8 cellular contexts compared by ENCODE assay signal in genomic region chr19:18832331-18833140, GRCh38. TPM values are rescaled to one million over a fixed set of nuclear protein-coding genes. Genes with fewer than 3 reads are reported as not detected.
DNase-seq lines count a peak whose midpoint lies in the region; ATAC-seq and TF ChIP-seq lines count a peak whose summit lies in the region.

No MANE protein-coding gene starts in this region.

- POLR2A ChIA-PET in CD8-positive, alpha-beta memory T cell (lab: Charles Lee): interaction anchor here (0.8 to 1.9 kb wide), 9 partner anchors 9 to 553 kb away, joined by 3 to 9 read pairs (median 4); partner anchors contain the start of genes COPE, DDX49 and UBA52
- POLR2A ChIA-PET in WTC11 (lab: Charles Lee): interaction anchor here (0.5 to 0.8 kb wide), 2 partner anchors 12 to 869 kb away, joined by 4 read pairs; no protein-coding TSS in a partner anchor

- peaks cover 7 to 9% of the 10 kb centered on the region in 2 donors for H3K27me3 Mint-ChIP-seq in CD8-positive, alpha-beta memory T cell
- peaks cover 27% of the 10 kb centered on the region for H3K27me3 Mint-ChIP-seq in WTC11 (ENCODE audit: low read depth)
- H3K27me3 Mint-ChIP-seq in nephron progenitor cell (ENCODE audit: low read depth, poor library complexity): peaks cover 36% of the 10 kb centered on the region

- peak overlapping the region; percentile 77 for H3K4me3 ChIP-seq in CD8-positive, alpha-beta memory T cell (ENCODE audit: low read length)

- peaks cover 0 to 4% (median 0%) of the 10 kb centered on the region in 5 donors for H3K9me3 Mint-ChIP-seq in CD8-positive, alpha-beta memory T cell
- H3K9me3 Mint-ChIP-seq in WTC11 (peaks cover 2% of the 10 kb centered on the region; the same call in 1 of the 2 replicates), nephron progenitor cell (peaks cover 4% of the 10 kb centered on the region)

- peak overlapping the region; percentile 78 for H3K27ac ChIP-seq in CD8-positive, alpha-beta memory T cell (ENCODE audit: low read depth, low read length)

- H3K27ac Mint-ChIP-seq in CD8-positive, alpha-beta memory T cell: peak overlapping the region; percentile 83 to 98 (median 94)
- H3K27ac Mint-ChIP-seq in WTC11 (peak overlapping the region; percentile 84), nephron progenitor cell (peak overlapping the region; percentile 96)

- no peaks in the 10 kb centered on the region for H3K9me3 ChIP-seq in CD8-positive, alpha-beta memory T cell (ENCODE audit: low read length)

- peaks cover 2 to 45% (median 6%) of the 10 kb centered on the region in 3 donors for H3K36me3 Mint-ChIP-seq in CD8-positive, alpha-beta memory T cell
- peaks cover 20% of the 10 kb centered on the region for H3K36me3 Mint-ChIP-seq in WTC11
- H3K36me3 Mint-ChIP-seq in nephron progenitor cell (ENCODE audit: low read depth): peaks cover 30% of the 10 kb centered on the region

- no peaks in the 10 kb centered on the region for H3K27me3 ChIP-seq in CD8-positive, alpha-beta memory T cell (ENCODE audit: insufficient read depth, low read length, poor library complexity, severe bottlenecking)

- H3K4me1 Mint-ChIP-seq in CD8-positive, alpha-beta memory T cell: peaks cover 45 to 48% (median 47%) of the 10 kb centered on the region in 3 donors
- peaks cover 24% of the 10 kb centered on the region for H3K4me1 Mint-ChIP-seq in WTC11
- H3K4me1 Mint-ChIP-seq in nephron progenitor cell: peaks cover 43% of the 10 kb centered on the region

- H3K36me3 ChIP-seq in CD8-positive, alpha-beta memory T cell (ENCODE audit: insufficient read depth, low read length): peaks cover 17% of the 10 kb centered on the region

- H3K4me3 Mint-ChIP-seq in CD8-positive, alpha-beta memory T cell: peak overlapping the region; percentile 89 to 98 (median 92)
- peak overlapping the region; percentile 94 for H3K4me3 Mint-ChIP-seq in WTC11
- H3K4me3 Mint-ChIP-seq in nephron progenitor cell: peak overlapping the region; percentile 98

- CTCF ChIA-PET in CD8-positive, alpha-beta memory T cell (lab: Charles Lee): interaction anchor here (0.7 to 2.7 kb wide), 7 partner anchors 9 to 414 kb away, joined by 3 to 22 read pairs (median 4); partner anchors contain the start of gene SSBP4
- CTCF ChIA-PET in WTC11 (lab: Charles Lee): interaction anchor here (0.7 to 4.7 kb wide), 18 partner anchors 9 to 363 kb away, joined by 3 to 64 read pairs (median 5); partner anchors contain the start of gene REX1BD

- H3K4me1 ChIP-seq in CD8-positive, alpha-beta memory T cell (ENCODE audit: insufficient read depth, low read length): peaks cover 43% of the 10 kb centered on the region

- peak in 1 of 5 donors; percentile 11 for DNase-seq in CD8-positive, alpha-beta memory T cell
- DNase-seq in WTC11 (ENCODE audit: low spot score) (peak; percentile 58), nephron progenitor cell (peak; percentile 46), HPDE6-E6E7 (ENCODE audit: extremely low spot score) (no peak), GOT3 (lab: John Stamatoyannopoulos, UW) (no peak)

- TF ChIP-seq CTCF in WTC11 (IDR thresholded peaks at IDR 0.05) (no peak), nephron progenitor cell (IDR thresholded peaks at IDR 0.05) (no peak)

- ATAC-seq in GM19397 (IDR thresholded peaks at IDR 0.05; ENCODE audit: unreplicated experiment) (peak; percentile 35), HG03432 (IDR thresholded peaks at IDR 0.05; ENCODE audit: unreplicated experiment) (peak; percentile 38), WTC11 (peak; percentile 61), esophagus mucosa (peak; percentile 22)

TF ChIP-seq in WTC11, 78 proteins besides CTCF, POLR2A, EP300 and RAD21:
- TF ChIP-seq ZNF121 (CRISPR knock-in tag; IDR thresholded peaks at IDR 0.05) (peak; percentile 37; the same call in 1 of the 2 replicates), HMGA2 (CRISPR knock-in tag; IDR thresholded peaks at IDR 0.05) (no peak), NR3C1 (CRISPR knock-in tag; conservative IDR thresholded peaks at IDR 0.05; ENCODE audit: low read depth) (0 out of 2 replicates have a peak, but pooled peaks have one; percentile 7)

RNA-seq across cellular contexts. Expression of gene UPF1, which starts 0.8 kb away (rescaled TPM):
- total RNA-seq in CD8-positive, alpha-beta memory T cell: 10 to 100 TPM; 96.8 to 97.2 TPM
- polyA plus RNA-seq in CD8-positive, alpha-beta memory T cell: 24.6 TPM
- 77.3 to 82.5 TPM (median 81.9 TPM) in 3 replicates for total RNA-seq in WTC11 (2021)
- 38.4 TPM for total RNA-seq in esophagus mucosa

RNA-seq across cellular contexts. Expression of gene COMP, which starts 41.4 kb away (rescaled TPM):
- not detected for total RNA-seq in CD8-positive, alpha-beta memory T cell
- polyA plus RNA-seq in CD8-positive, alpha-beta memory T cell: not detected
- 0.13 to 0.18 TPM (median 0.16 TPM) in 3 replicates for total RNA-seq in WTC11 (2021)
- 0.16 TPM for total RNA-seq in esophagus mucosa

Comparison
In these comparisons a context has a peak if more than half of its experiments do, and no peak if none do; other contexts are left out.
1. DNase-seq: peak in WTC11 (single experiment) and nephron progenitor cell (single experiment); none in HPDE6-E6E7 (single experiment) and GOT3 (single experiment).
2. Peak in every context shown above with its lines, with median percentiles within 50 percentile points of each other: H3K27ac Mint-ChIP-seq, H3K4me3 Mint-ChIP-seq and ATAC-seq.